In genomic region chr10:44662002-44662401, GRCh38 we compare ENCODE assay signal across 28 cellular contexts.
"Had no signal": no experiment of that assay in that cellular context is flagged by ENCODE, and none has a peak within 500 bp of the region (broad histone marks: within the 10 kb centered on the region; RNA-seq: fewer than 3 reads in every experiment).

No MANE protein-coding gene starts in this region.

- H3K4me2 ChIP-seq: smooth muscle cell had no signal

- DNase-seq: activated CD4-positive, alpha-beta T cell treated with anti-CD3 and anti-CD28 coated beads for 48 hours; activated CD4-positive, alpha-beta T cell treated with anti-CD3 and anti-CD28 coated beads, Interleukin-2, amount 50 U/mL, for 48 hours; activated CD8-positive, alpha-beta memory T cell treated with anti-CD3 and anti-CD28 coated beads for 24 hours; activated gamma-delta T cell treated with Interleukin-2 at 50 U/mL for 16 hours; activated naive CD4-positive, alpha-beta T cell treated with anti-CD3 and anti-CD28 coated beads, Interleukin-2, amount 50 U/mL, for 16 hours; amniotic stem cell; caudate nucleus; endodermal cell; heart left ventricle; left lung; lower lobe of right lung; naive B cell; nephron progenitor cell; pancreas; psoas muscle; sigmoid colon; stimulated activated CD4-positive, alpha-beta T cell treated with anti-CD3 and anti-CD28 coated beads, Interleukin-1b, Interleukin-23, amount 100 ng/mL, for 48 hours; stimulated activated CD4-positive, alpha-beta T cell treated with anti-CD3 and anti-CD28 coated beads, Interleukin-4, amount 100 ng/mL, for 4 hours; stimulated activated CD8-positive, alpha-beta memory T cell treated with anti-CD3 and anti-CD28 coated beads, Interleukin-4, amount 100 ng/mL, for 48 hours; stimulated activated naive CD8-positive, alpha-beta T cell treated with anti-CD3 and anti-CD28 coated beads, Interleukin-15, amount 100 ng/mL, for 72 hours; substantia nigra; T-helper 9 cell had no signal

- H3K36me3 ChIP-seq: esophagus muscularis mucosa, heart left ventricle, left lung, lower lobe of right lung, neutrophil, pancreas, sigmoid colon had no signal

- H3K4me3 Mint-ChIP-seq: endodermal cell; naive B cell; nephron progenitor cell; stimulated activated memory B cell treated with anti-CD40 and anti-IgM and Interleukin-4, amounts not matched to agents 10 μg/mL and 1 μg/mL and 100 μg/mL, for 72 hours; stimulated activated naive CD8-positive, alpha-beta T cell treated with anti-CD3 and anti-CD28 coated beads, Interleukin-15, amount 100 ng/mL, for 72 hours; type B pancreatic cell had no signal

- H3K27me3 Mint-ChIP-seq: stimulated activated memory B cell treated with anti-CD40 and anti-IgM and Interleukin-4, amounts not matched to agents 10 μg/mL and 1 μg/mL and 100 μg/mL, for 72 hours; stimulated activated naive CD8-positive, alpha-beta T cell treated with anti-CD3 and anti-CD28 coated beads, Interleukin-15, amount 100 ng/mL, for 72 hours had no signal

- H3K27ac ChIP-seq: esophagus muscularis mucosa, heart left ventricle, left lung, lower lobe of right lung, neutrophil, pancreas, psoas muscle, sigmoid colon, VCaP had no signal

- H3K4me1 ChIP-seq: esophagus muscularis mucosa, heart left ventricle, left lung, lower lobe of right lung, pancreas, psoas muscle, sigmoid colon had no signal

- ATAC-seq: left lung; lower lobe of right lung; pancreas; psoas muscle; stimulated activated memory B cell treated with anti-CD40 and anti-IgM and Interleukin-4, amounts not matched to agents 10 μg/mL and 1 μg/mL and 100 μg/mL, for 72 hours; stimulated activated naive CD8-positive, alpha-beta T cell treated with anti-CD3 and anti-CD28 coated beads, Interleukin-15, amount 100 ng/mL, for 72 hours had no signal

- H3K4me3 ChIP-seq: esophagus muscularis mucosa, heart left ventricle, left lung, lower lobe of right lung, pancreas, psoas muscle, sigmoid colon, smooth muscle cell had no signal

- H3K9me3 Mint-ChIP-seq: endodermal cell; nephron progenitor cell; stimulated activated naive CD8-positive, alpha-beta T cell treated with anti-CD3 and anti-CD28 coated beads, Interleukin-15, amount 100 ng/mL, for 72 hours; type B pancreatic cell had no signal

- H3K27me3 ChIP-seq: esophagus muscularis mucosa, heart left ventricle, left lung, neutrophil, pancreas, sigmoid colon had no signal

- H3K4me1 Mint-ChIP-seq: endodermal cell; naive B cell; nephron progenitor cell; stimulated activated memory B cell treated with anti-CD40 and anti-IgM and Interleukin-4, amounts not matched to agents 10 μg/mL and 1 μg/mL and 100 μg/mL, for 72 hours; stimulated activated naive CD8-positive, alpha-beta T cell treated with anti-CD3 and anti-CD28 coated beads, Interleukin-15, amount 100 ng/mL, for 72 hours had no signal

- H3K36me3 Mint-ChIP-seq: stimulated activated memory B cell treated with anti-CD40 and anti-IgM and Interleukin-4, amounts not matched to agents 10 μg/mL and 1 μg/mL and 100 μg/mL, for 72 hours; type B pancreatic cell had no signal

- H3K9me3 ChIP-seq: esophagus muscularis mucosa, heart left ventricle, left lung, lower lobe of right lung, neutrophil, pancreas, psoas muscle, sigmoid colon had no signal
